In genomic region chr5:96024683-96025475, GRCh38 we compare ENCODE assay signal across 23 cellular contexts.
DNase-seq lines count a peak whose midpoint lies in the region; ATAC-seq, FAIRE-seq and TF ChIP-seq lines count a peak whose summit lies in the region.
"Had no signal": no experiment of that assay in that cellular context is flagged by ENCODE, and none has a peak within 500 bp of the region (broad histone marks: within the 10 kb centered on the region; RNA-seq: fewer than 3 reads in every experiment).

No MANE protein-coding gene starts in this region.

- WGBS in hepatocyte (ENCODE audit: low lambda C conversion rate, missing lambda C conversion rate) = 90% methylated on average over 6 of the region's 6 CpGs

- RAD21 ChIA-PET in HCT116 (lab: Charles Lee; ENCODE audit: low non-redundant PET in 1 of 2, low total read pairs in 2 of 2, uncharacterized antibody in 2 of 2, unreplicated experiment in 2 of 2) = no interaction called here

- no TSS peak for BruUV-seq in HCT116 (replicated peaks; lab: Mats Ljungman, UMichigan)

- no peaks in the 10 kb centered on the region for H4K20me1 ChIP-seq in HCT116 (ENCODE audit: insufficient read depth)
- H4K20me1 ChIP-seq in astrocyte (ENCODE audit: insufficient read depth, low read length) = no peaks in the 10 kb centered on the region
- H4K20me1 ChIP-seq in hepatocyte (ENCODE audit: insufficient read depth, poor library complexity, severe bottlenecking) = no peaks in the 10 kb centered on the region

- no peak overlapping the region for H3K27ac ChIP-seq in HCT116 (ENCODE audit: low read depth, low read length)
- no peak overlapping the region for H3K27ac ChIP-seq in astrocyte (ENCODE audit: low read depth, low read length)
- H3K27ac ChIP-seq in hepatocyte = peak overlapping the region; percentile 14
- H3K27ac ChIP-seq in thoracic aorta = peak overlapping the region; percentile 44
- H3K27ac ChIP-seq: gastrocnemius medialis had no signal

- no peaks in the 10 kb centered on the region for H3K36me3 ChIP-seq in HCT116 (ENCODE audit: control insufficient read depth in 1 of 2, insufficient read depth in 2 of 2, low read length in 2 of 2)
- H3K36me3 ChIP-seq in astrocyte (ENCODE audit: insufficient read depth, low read length) = no peaks in the 10 kb centered on the region
- H3K36me3 ChIP-seq in hepatocyte (replicated peaks; ENCODE audit: insufficient read depth, low read depth) = no peaks in the 10 kb centered on the region
- H3K36me3 ChIP-seq in thoracic aorta = no peaks in the 10 kb centered on the region
- H3K36me3 ChIP-seq: gastrocnemius medialis, left lung had no signal

- no peak for TF ChIP-seq RAD21 in HCT116 (IDR thresholded peaks at IDR 0.05; ENCODE audit: low read depth)

- ATAC-seq in HCT116 (no peak), thoracic aorta (ENCODE audit: insufficient number of reproducible peaks, low FRiP score, low read depth) (no peak), HG03108 (IDR thresholded peaks at IDR 0.05; ENCODE audit: unreplicated experiment) (no peak)
- ATAC-seq: gastrocnemius medialis; HepG2; mucosa of descending colon; sciatic nerve; stimulated activated naive CD8-positive, alpha-beta T cell treated with anti-CD3 and anti-CD28 coated beads, Interleukin-15, amount 100 ng/mL, for 72 hours; T-cell had no signal

- TF ChIP-seq CTCF in HCT116 (IDR thresholded peaks at IDR 0.05 in 2 of 3, conservative IDR thresholded peaks at IDR 0.05 in 1 of 3; ENCODE audit: borderline replicate concordance in 1 of 3, insufficient read depth in 1 of 3, low read depth in 2 of 3, low read length in 2 of 3) = no peak
- no peak for TF ChIP-seq CTCF in astrocyte (IDR thresholded peaks at IDR 0.05; ENCODE audit: insufficient read depth, low read depth, low read length)
- TF ChIP-seq CTCF in hepatocyte (IDR thresholded peaks at IDR 0.05; ENCODE audit: poor library complexity) = no peak
- no peak for TF ChIP-seq CTCF in thoracic aorta (IDR thresholded peaks at IDR 0.05)
- TF ChIP-seq CTCF in CD14-positive monocyte (IDR thresholded peaks at IDR 0.05) = no peak

- TF ChIP-seq POLR2A in HCT116 (IDR thresholded peaks at IDR 0.05; ENCODE audit: borderline replicate concordance, extremely low read depth, insufficient read depth, insufficient read length) = no peak

- H3K4me3 Mint-ChIP-seq in astrocyte (ENCODE audit: unreplicated experiment) = no peak overlapping the region
- H3K4me3 Mint-ChIP-seq in CD14-positive monocyte = no peak overlapping the region
- H3K4me3 Mint-ChIP-seq: activated naive CD4-positive, alpha-beta T cell treated with anti-CD3 and anti-CD28 coated beads, Interleukin-2, amount 50 U/mL, for 24 hours; B cell; stimulated activated naive CD8-positive, alpha-beta T cell treated with anti-CD3 and anti-CD28 coated beads, Interleukin-15, amount 100 ng/mL, for 72 hours; T-cell had no signal

- DNase-seq in HCT116 (ENCODE audit: low read depth, low spot score) (no peak), astrocyte (ENCODE audit: low read depth) (no peak), hepatocyte (ENCODE audit: low spot score) (no peak), thoracic aorta (ENCODE audit: low spot score) (no peak), activated gamma-delta T cell (lab: John Stamatoyannopoulos, UW) (no peak), CD14-positive monocyte (ENCODE audit: low spot score) (no peak)
- DNase-seq: activated T-cell treated with anti-CD3 and anti-CD28 coated beads for 4 hours; cortex of kidney; gastrocnemius medialis; left lung; mucosa of descending colon; NCI-H2029; NCI-H446 treated with DMSO at 0.1 percent for 48 hours; nucleus accumbens; stimulated activated naive CD8-positive, alpha-beta T cell treated with anti-CD3 and anti-CD28 coated beads, Interleukin-15, amount 100 ng/mL, for 72 hours; T-cell had no signal

- peaks cover 0 to 14% of the 10 kb centered on the region in 2 experiments; a peak in 2 of 4 replicates for H3K4me1 ChIP-seq in HCT116 (ENCODE audit: control insufficient read depth in 1 of 2, insufficient read depth in 2 of 2, low read length in 2 of 2)
- peaks cover 11% of the 10 kb centered on the region for H3K4me1 ChIP-seq in astrocyte (ENCODE audit: insufficient read depth, low read length)
- peaks cover 8% of the 10 kb centered on the region for H3K4me1 ChIP-seq in hepatocyte (ENCODE audit: insufficient read depth)
- H3K4me1 ChIP-seq in thoracic aorta (ENCODE audit: control insufficient read depth in 1 of 2, low read depth in 2 of 2) = peaks cover 11 to 32% of the 10 kb centered on the region in 2 donors
- H3K4me1 ChIP-seq: gastrocnemius medialis, left lung had no signal

- H3K4me1 Mint-ChIP-seq in astrocyte (ENCODE audit: low read depth, unreplicated experiment) (peaks cover 33% of the 10 kb centered on the region), CD14-positive monocyte (peaks cover 5% of the 10 kb centered on the region)
- H3K4me1 Mint-ChIP-seq: activated naive CD4-positive, alpha-beta T cell treated with anti-CD3 and anti-CD28 coated beads, Interleukin-2, amount 50 U/mL, for 24 hours; B cell; stimulated activated naive CD8-positive, alpha-beta T cell treated with anti-CD3 and anti-CD28 coated beads, Interleukin-15, amount 100 ng/mL, for 72 hours; T-cell had no signal

- H3K79me2 ChIP-seq in HCT116 (ENCODE audit: insufficient read depth, low read length) = no peaks in the 10 kb centered on the region
- H3K79me2 ChIP-seq in astrocyte (ENCODE audit: insufficient read depth, low read length) = no peaks in the 10 kb centered on the region
- no peaks in the 10 kb centered on the region for H3K79me2 ChIP-seq in hepatocyte

- intact Hi-C loops in HCT116 (cut with micrococcal nuclease) = no loop called here
- intact Hi-C loops in CD14-positive monocyte (cut with micrococcal nuclease) = no loop called here

- no peaks in the 10 kb centered on the region for H3K27me3 Mint-ChIP-seq in astrocyte (ENCODE audit: low read depth, unreplicated experiment)
- H3K27me3 Mint-ChIP-seq in CD14-positive monocyte (ENCODE audit: low read depth in 3 of 3) = peaks cover 0 to 2% (median 0%) of the 10 kb centered on the region in 3 donors
- H3K27me3 Mint-ChIP-seq: B cell; stimulated activated naive CD8-positive, alpha-beta T cell treated with anti-CD3 and anti-CD28 coated beads, Interleukin-15, amount 100 ng/mL, for 72 hours had no signal

- H3K9me3 ChIP-seq in HCT116 (ENCODE audit: control insufficient read depth in 1 of 2, insufficient read depth in 1 of 2, low read depth in 1 of 2, low read length in 2 of 2) (no peaks in the 10 kb centered on the region), astrocyte (ENCODE audit: insufficient read depth, low read depth, low read length) (no peaks in the 10 kb centered on the region), hepatocyte (ENCODE audit: low read depth) (no peaks in the 10 kb centered on the region), thoracic aorta (no peaks in the 10 kb centered on the region)
- H3K9me3 ChIP-seq: gastrocnemius medialis, left lung, mucosa of descending colon had no signal

- no peak overlapping the region for H3K4me3 ChIP-seq in HCT116 (replicated peaks in 1 of 2; ENCODE audit: low read depth in 1 of 2, low read length in 2 of 2)
- no peak overlapping the region for H3K4me3 ChIP-seq in astrocyte (ENCODE audit: insufficient read depth, low read depth, low read length)
- H3K4me3 ChIP-seq in hepatocyte = no peak overlapping the region
- no peak overlapping the region for H3K4me3 ChIP-seq in thoracic aorta
- H3K4me3 ChIP-seq: gastrocnemius medialis, left lung, mucosa of descending colon had no signal

- H3K4me2 ChIP-seq in HCT116 (ENCODE audit: low read length) (no peak overlapping the region), astrocyte (ENCODE audit: low read length) (no peak overlapping the region), hepatocyte (no peak overlapping the region)

- POLR2A ChIA-PET in HCT116 (lab: Charles Lee) = no interaction called here

- H3K9ac ChIP-seq in HCT116 (ENCODE audit: low read length) (no peak overlapping the region), astrocyte (ENCODE audit: low read length) (no peak overlapping the region)

- H3K9me2 ChIP-seq in HCT116 (ENCODE audit: insufficient read depth) (no peaks in the 10 kb centered on the region; the same call in 1 of the 2 replicates), hepatocyte (replicated peaks; ENCODE audit: insufficient read depth) (no peaks in the 10 kb centered on the region)

- H3K27me3 ChIP-seq in HCT116 (ENCODE audit: insufficient read depth, low read length) (no peaks in the 10 kb centered on the region), astrocyte (ENCODE audit: insufficient read depth, low read length) (no peaks in the 10 kb centered on the region), hepatocyte (no peaks in the 10 kb centered on the region), thoracic aorta (replicated peaks; ENCODE audit: insufficient read depth) (no peaks in the 10 kb centered on the region)
- H3K27me3 ChIP-seq: gastrocnemius medialis, left lung had no signal

- H2AFZ ChIP-seq in HCT116 (ENCODE audit: low read depth, low read length, poor library complexity, severe bottlenecking) (peak overlapping the region; percentile 75), astrocyte (ENCODE audit: low read depth, low read length) (no peak overlapping the region), hepatocyte (no peak overlapping the region)

- no peaks in the 10 kb centered on the region for H3K9me3 Mint-ChIP-seq in astrocyte (ENCODE audit: unreplicated experiment)
- H3K9me3 Mint-ChIP-seq in CD14-positive monocyte = no peaks in the 10 kb centered on the region
- H3K9me3 Mint-ChIP-seq: activated naive CD4-positive, alpha-beta T cell treated with anti-CD3 and anti-CD28 coated beads, Interleukin-2, amount 50 U/mL, for 24 hours; stimulated activated naive CD8-positive, alpha-beta T cell treated with anti-CD3 and anti-CD28 coated beads, Interleukin-15, amount 100 ng/mL, for 72 hours; T-cell had no signal

- FAIRE-seq in astrocyte (lab: Jason Lieb, UNC) = peak; percentile 23
- FAIRE-seq: G401.6, HepG2, urothelium cell line had no signal

- H3K36me3 Mint-ChIP-seq in astrocyte (ENCODE audit: low read depth, unreplicated experiment) (no peaks in the 10 kb centered on the region), CD14-positive monocyte (no peaks in the 10 kb centered on the region)
- H3K36me3 Mint-ChIP-seq: activated naive CD4-positive, alpha-beta T cell treated with anti-CD3 and anti-CD28 coated beads, Interleukin-2, amount 50 U/mL, for 24 hours; T-cell had no signal

- CTCF ChIA-PET in HCT116 (lab: Charles Lee) = no interaction called here

- H3K27ac Mint-ChIP-seq in astrocyte (ENCODE audit: unreplicated experiment) (peak overlapping the region; percentile 84), CD14-positive monocyte (no peak overlapping the region)
- H3K27ac Mint-ChIP-seq: activated naive CD4-positive, alpha-beta T cell treated with anti-CD3 and anti-CD28 coated beads, Interleukin-2, amount 50 U/mL, for 24 hours; B cell; stimulated activated naive CD8-positive, alpha-beta T cell treated with anti-CD3 and anti-CD28 coated beads, Interleukin-15, amount 100 ng/mL, for 72 hours; T-cell had no signal

TF ChIP-seq in HCT116, 20 proteins besides CTCF, POLR2A, EP300 and RAD21 (continues in another document):
- TF ChIP-seq CBX3 (IDR thresholded peaks at IDR 0.05; ENCODE audit: low read depth) = no peak

Comparison
In these comparisons a context has a peak if more than half of its experiments do, and no peak if none do; other contexts are left out.
1. H3K27ac ChIP-seq: peak in hepatocyte (single experiment) and thoracic aorta (2 of 2); none in HCT116 (single experiment) and astrocyte (single experiment).